1 cellular context compared by ENCODE assay signal in genomic region chr12:111775205-111776193, GRCh38.
TF ChIP-seq lines count a peak whose summit lies in the region.

No MANE protein-coding gene starts in this region.

TF ChIP-seq in HepG2, 621 proteins besides CTCF, POLR2A, EP300 and RAD21 (continued from another document and continues in another):
- TF ChIP-seq, protein P1, sequence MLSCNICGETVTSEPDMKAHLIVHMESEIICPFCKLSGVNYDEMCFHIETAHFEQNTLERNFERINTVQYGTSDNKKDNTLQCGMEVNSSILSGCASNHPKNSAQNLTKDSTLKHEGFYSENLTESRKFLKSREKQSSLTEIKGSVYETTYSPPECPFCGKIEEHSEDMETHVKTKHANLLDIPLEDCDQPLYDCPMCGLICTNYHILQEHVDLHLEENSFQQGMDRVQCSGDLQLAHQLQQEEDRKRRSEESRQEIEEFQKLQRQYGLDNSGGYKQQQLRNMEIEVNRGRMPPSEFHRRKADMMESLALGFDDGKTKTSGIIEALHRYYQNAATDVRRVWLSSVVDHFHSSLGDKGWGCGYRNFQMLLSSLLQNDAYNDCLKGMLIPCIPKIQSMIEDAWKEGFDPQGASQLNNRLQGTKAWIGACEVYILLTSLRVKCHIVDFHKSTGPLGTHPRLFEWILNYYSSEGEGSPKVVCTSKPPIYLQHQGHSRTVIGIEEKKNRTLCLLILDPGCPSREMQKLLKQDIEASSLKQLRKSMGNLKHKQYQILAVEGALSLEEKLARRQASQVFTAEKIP (CRISPR knock-in tag; IDR thresholded peaks at IDR 0.05; ENCODE audit: borderline replicate concordance), result no peak
- TF ChIP-seq GTF2F1 (IDR thresholded peaks at IDR 0.05; ENCODE audit: low read length) (no peak), SP5 (CRISPR knock-in tag; IDR thresholded peaks at IDR 0.05; ENCODE audit: borderline replicate concordance, low read depth) (peak; percentile 28; the same call in 1 of the 2 replicates), ZNF230 (CRISPR knock-in tag; IDR thresholded peaks at IDR 0.05) (no peak), TBX2 (CRISPR knock-in tag; IDR thresholded peaks at IDR 0.05; ENCODE audit: borderline replicate concordance) (peak; percentile 50; the same call in 1 of the 2 replicates), ZGPAT (CRISPR knock-in tag; IDR thresholded peaks at IDR 0.05) (peak; percentile 51), TAF15 (IDR thresholded peaks at IDR 0.05; ENCODE audit: low read depth, low read length, poor library complexity, severe bottlenecking) (no peak), HDAC1 (CRISPR knock-in tag; IDR thresholded peaks at IDR 0.05) (peak; percentile 40; the same call in 1 of the 2 replicates), JUN (CRISPR knock-in tag; IDR thresholded peaks at IDR 0.05) (no peak), MEIS1 (CRISPR knock-in tag; IDR thresholded peaks at IDR 0.05; ENCODE audit: borderline replicate concordance) (no peak), PPARG (CRISPR knock-in tag; conservative IDR thresholded peaks at IDR 0.05) (0 out of 2 replicates have a peak, but pooled peaks have one; percentile 35), ZNF12 (CRISPR knock-in tag; IDR thresholded peaks at IDR 0.05) (no peak), HDAC2 (CRISPR knock-in tag; IDR thresholded peaks at IDR 0.05) (peak; percentile 47; the same call in 1 of the 2 replicates), ZFP36 (IDR thresholded peaks at IDR 0.05; ENCODE audit: borderline replicate concordance, low read depth, low read length, partially characterized antibody) (no peak), CBX2 (IDR thresholded peaks at IDR 0.05; ENCODE audit: low read depth, low read length) (no peak), CBX2 (CRISPR knock-in tag; IDR thresholded peaks at IDR 0.05; ENCODE audit: low read depth) (no peak), TFDP1 (CRISPR knock-in tag; IDR thresholded peaks at IDR 0.05; ENCODE audit: borderline replicate concordance) (peak; percentile 17; the same call in 1 of the 2 replicates), YEATS2 (CRISPR knock-in tag; IDR thresholded peaks at IDR 0.05; ENCODE audit: borderline replicate concordance) (peak; percentile 34; the same call in 1 of the 2 replicates), ZBTB8A (CRISPR knock-in tag; IDR thresholded peaks at IDR 0.05; ENCODE audit: borderline replicate concordance, low read depth) (no peak), NR2F6 (IDR thresholded peaks at IDR 0.05) (peak; percentile 36; the same call in 1 of the 2 replicates), NR2F6 (CRISPR knock-in tag; IDR thresholded peaks at IDR 0.05) (peak; percentile 46; the same call in 1 of the 2 replicates), SATB2 (CRISPR knock-in tag; IDR thresholded peaks at IDR 0.05) (no peak), CCAR2 (optimal IDR thresholded peaks at IDR 0.05; ENCODE audit: low read depth, low read length) (no peak), BORCS8-MEF2B (CRISPR knock-in tag; IDR thresholded peaks at IDR 0.05) (no peak), BCL3 (CRISPR knock-in tag; IDR thresholded peaks at IDR 0.05) (0 out of 2 replicates have a peak, but pooled peaks have one; percentile 30), ZNF552 (CRISPR knock-in tag; IDR thresholded peaks at IDR 0.05; ENCODE audit: borderline replicate concordance) (no peak), HMG20B (CRISPR knock-in tag; conservative IDR thresholded peaks at IDR 0.05) (no peak), AKAP8 (CRISPR knock-in tag; IDR thresholded peaks at IDR 0.05) (no peak), JUNB (CRISPR knock-in tag; IDR thresholded peaks at IDR 0.05; ENCODE audit: borderline replicate concordance) (no peak), NR2C2 (CRISPR knock-in tag; IDR thresholded peaks at IDR 0.05; ENCODE audit: borderline replicate concordance) (no peak), IKZF5 (CRISPR knock-in tag; IDR thresholded peaks at IDR 0.05) (no peak), HNRNPUL1 (IDR thresholded peaks at IDR 0.05; ENCODE audit: low read depth, low read length) (no peak), ZNF839 (CRISPR knock-in tag; IDR thresholded peaks at IDR 0.05; ENCODE audit: borderline replicate concordance) (no peak), NR3C1 (CRISPR knock-in tag; IDR thresholded peaks at IDR 0.05) (no peak), ZNF891 (CRISPR knock-in tag; IDR thresholded peaks at IDR 0.05) (no peak), ZNF263 (CRISPR knock-in tag; IDR thresholded peaks at IDR 0.05) (no peak), ZBTB38 (CRISPR knock-in tag; IDR thresholded peaks at IDR 0.05) (no peak), TAF1 (CRISPR knock-in tag; IDR thresholded peaks at IDR 0.05) (peak; percentile 21; the same call in 1 of the 2 replicates), SOX6 (IDR thresholded peaks at IDR 0.05) (no peak), SOX6 (CRISPR knock-in tag; IDR thresholded peaks at IDR 0.05) (peak; percentile 13; the same call in 1 of the 2 replicates), ZBED4 (CRISPR knock-in tag; IDR thresholded peaks at IDR 0.05; ENCODE audit: borderline replicate concordance) (peak; percentile 49; the same call in 1 of the 2 replicates), KAT8 (CRISPR knock-in tag; IDR thresholded peaks at IDR 0.05) (peak; percentile 57), FOXK1 (CRISPR knock-in tag; IDR thresholded peaks at IDR 0.05; ENCODE audit: borderline replicate concordance, low read depth) (0 out of 2 replicates have a peak, but pooled peaks have one; percentile 52)
- TF ChIP-seq, protein P2, sequence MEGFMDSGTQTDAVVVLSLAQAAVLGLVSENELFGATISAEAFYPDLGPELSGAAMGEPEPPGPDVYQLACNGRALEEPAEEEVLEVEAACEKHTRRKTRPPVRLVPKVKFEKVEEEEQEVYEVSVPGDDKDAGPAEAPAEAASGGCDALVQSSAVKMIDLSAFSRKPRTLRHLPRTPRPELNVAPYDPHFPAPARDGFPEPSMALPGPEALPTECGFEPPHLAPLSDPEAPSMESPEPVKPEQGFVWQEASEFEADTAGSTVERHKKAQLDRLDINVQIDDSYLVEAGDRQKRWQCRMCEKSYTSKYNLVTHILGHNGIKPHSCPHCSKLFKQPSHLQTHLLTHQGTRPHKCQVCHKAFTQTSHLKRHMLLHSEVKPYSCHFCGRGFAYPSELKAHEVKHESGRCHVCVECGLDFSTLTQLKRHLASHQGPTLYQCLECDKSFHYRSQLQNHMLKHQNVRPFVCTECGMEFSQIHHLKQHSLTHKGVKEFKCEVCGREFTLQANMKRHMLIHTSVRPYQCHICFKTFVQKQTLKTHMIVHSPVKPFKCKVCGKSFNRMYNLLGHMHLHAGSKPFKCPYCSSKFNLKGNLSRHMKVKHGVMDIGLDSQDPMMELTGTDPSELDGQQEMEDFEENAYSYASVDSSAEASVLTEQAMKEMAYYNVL (CRISPR knock-in tag; IDR thresholded peaks at IDR 0.05; ENCODE audit: borderline replicate concordance), result 0 out of 2 replicates have a peak, but pooled peaks have one; percentile 24
- TF ChIP-seq, protein P3, sequence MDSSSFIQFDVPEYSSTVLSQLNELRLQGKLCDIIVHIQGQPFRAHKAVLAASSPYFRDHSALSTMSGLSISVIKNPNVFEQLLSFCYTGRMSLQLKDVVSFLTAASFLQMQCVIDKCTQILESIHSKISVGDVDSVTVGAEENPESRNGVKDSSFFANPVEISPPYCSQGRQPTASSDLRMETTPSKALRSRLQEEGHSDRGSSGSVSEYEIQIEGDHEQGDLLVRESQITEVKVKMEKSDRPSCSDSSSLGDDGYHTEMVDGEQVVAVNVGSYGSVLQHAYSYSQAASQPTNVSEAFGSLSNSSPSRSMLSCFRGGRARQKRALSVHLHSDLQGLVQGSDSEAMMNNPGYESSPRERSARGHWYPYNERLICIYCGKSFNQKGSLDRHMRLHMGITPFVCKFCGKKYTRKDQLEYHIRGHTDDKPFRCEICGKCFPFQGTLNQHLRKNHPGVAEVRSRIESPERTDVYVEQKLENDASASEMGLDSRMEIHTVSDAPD (CRISPR knock-in tag; IDR thresholded peaks at IDR 0.05), result no peak
